In the genomic region with DNA sequence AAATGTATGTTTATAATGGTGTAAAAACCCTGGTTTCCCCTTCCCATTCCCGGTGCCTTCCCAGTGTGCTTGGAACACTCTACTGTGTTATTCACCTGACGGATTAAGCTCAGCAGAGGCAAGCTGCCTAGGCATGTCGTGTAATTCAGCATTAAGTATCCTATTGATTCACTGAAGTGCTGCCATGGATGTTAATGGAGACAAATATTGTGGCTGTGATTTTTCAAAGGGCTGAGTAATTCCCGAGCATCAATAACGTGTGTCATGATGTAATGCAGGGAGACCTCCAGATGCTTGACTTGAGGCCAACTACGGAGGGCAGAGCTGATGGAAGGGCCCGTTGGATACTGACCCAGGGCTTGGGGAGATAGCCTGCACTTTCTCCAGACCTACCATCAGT, we compare ENCODE assay signal across 20 cellular contexts.
"Had no signal": no experiment of that assay in that cellular context is flagged by ENCODE, and none has a peak within 500 bp of the region (broad histone marks: within the 10 kb centered on the region; RNA-seq: fewer than 3 reads in every experiment).

No MANE protein-coding gene starts in this region.

- H3K4me1 ChIP-seq: adrenal gland, ascending aorta, gastrocnemius medialis, left ventricle myocardium inferior, transverse colon, uterus had no signal

- DNase-seq: activated CD8-positive, alpha-beta memory T cell treated with anti-CD3 and anti-CD28 coated beads, Interleukin-2, amount 50 U/mL, for 48 hours; activated naive CD4-positive, alpha-beta T cell; activated T-cell treated with anti-CD3 and anti-CD28 coated beads, Interleukin-2, amount 50 U/mL, for 4 hours; adrenal gland; effector CD4-positive, alpha-beta T cell; gastrocnemius medialis; hippocampal formation; kidney glomerular epithelial cell; left ventricle myocardium inferior; naive thymus-derived CD8-positive, alpha-beta T cell; retina; stimulated activated CD4-positive, alpha-beta T cell treated with anti-CD3 and anti-CD28 coated beads, Interleukin-2, amount 100 ng/mL, for 48 hours; stimulated activated CD8-positive, alpha-beta memory T cell treated with anti-CD3 and anti-CD28 coated beads, Interleukin-4, amount 100 ng/mL, for 48 hours; stimulated activated naive B cell treated with anti-CD40 and anti-IgM and Interleukin-4, amounts not matched to agents 10 μg/mL and 1 μg/mL and 100 μg/mL, for 72 hours; transverse colon; uterus had no signal

- H3K4me3 ChIP-seq: adrenal gland, ascending aorta, cardiac muscle cell, gastrocnemius medialis, left ventricle myocardium inferior, transverse colon, uterus had no signal

- H3K9me3 ChIP-seq: adrenal gland, ascending aorta, gastrocnemius medialis, left ventricle myocardium inferior, transverse colon, uterus had no signal

- H3K27me3 ChIP-seq: adrenal gland, ascending aorta, gastrocnemius medialis, transverse colon, uterus had no signal

- ATAC-seq: activated T-cell treated with anti-CD3 and anti-CD28 coated beads, Interleukin-2, amount 50 U/mL, for 4 hours; gastrocnemius medialis; naive thymus-derived CD8-positive, alpha-beta T cell; stimulated activated naive B cell treated with anti-CD40 and anti-IgM and Interleukin-4, amounts not matched to agents 10 μg/mL and 1 μg/mL and 100 μg/mL, for 72 hours had no signal

- FAIRE-seq: endometrium, TTC549 had no signal

- H3K36me3 ChIP-seq: adrenal gland, ascending aorta, cardiac muscle cell, gastrocnemius medialis, left ventricle myocardium inferior, transverse colon, uterus had no signal

- H3K27ac ChIP-seq: adrenal gland, ascending aorta, cardiac muscle cell, gastrocnemius medialis, left ventricle myocardium inferior, transverse colon, uterus had no signal
